In genomic region chr7:48099781-48100180, GRCh38 we compare ENCODE assay signal across 21 cellular contexts. TPM values are rescaled to one million over a fixed set of nuclear protein-coding genes. Genes with fewer than 3 reads are reported as not detected.
DNase-seq lines count a peak whose midpoint lies in the region; ATAC-seq and TF ChIP-seq lines count a peak whose summit lies in the region.
"Had no signal": no experiment of that assay in that cellular context is flagged by ENCODE, and none has a peak within 500 bp of the region (broad histone marks: within the 10 kb centered on the region; RNA-seq: fewer than 3 reads in every experiment).

No MANE protein-coding gene starts in this region.

- H3K36me3 ChIP-seq in CD4-positive, CD25-positive, alpha-beta regulatory T cell (ENCODE audit: control insufficient read depth, insufficient read depth, low read length): peaks cover 65% of the 10 kb centered on the region
- H3K36me3 ChIP-seq in psoas muscle (ENCODE audit: insufficient read depth in 1 of 2, low read depth in 1 of 2): peaks cover 19 to 69% of the 10 kb centered on the region in 2 donors
- H3K36me3 ChIP-seq: neural progenitor cell had no signal

- peak overlapping the region in 4 of 7 donors; percentile 1 to 82 (median 26) for H3K27ac Mint-ChIP-seq in CD14-positive monocyte
- H3K27ac Mint-ChIP-seq in CD4-positive, CD25-positive, alpha-beta regulatory T cell: peak overlapping the region; percentile 88 to 99 (median 93)
- peak overlapping the region; percentile 97 for H3K27ac Mint-ChIP-seq in activated T-helper 17 cell treated with anti-CD3 and anti-CD28 coated beads, Interleukin-2, amount 50 U/mL, for 72 hours
- H3K27ac Mint-ChIP-seq: neural progenitor cell; stimulated activated naive CD8-positive, alpha-beta T cell treated with anti-CD3 and anti-CD28 coated beads, Interleukin-15, amount 100 ng/mL, for 72 hours; WTC11 had no signal

- H3K27me3 ChIP-seq in CD4-positive, CD25-positive, alpha-beta regulatory T cell (ENCODE audit: control insufficient read depth, insufficient read depth, low read length): no peaks in the 10 kb centered on the region
- H3K27me3 ChIP-seq in psoas muscle (ENCODE audit: insufficient read depth in 3 of 3, low read length in 2 of 3): no peaks in the 10 kb centered on the region
- H3K27me3 ChIP-seq: neural progenitor cell, thyroid gland had no signal

- ATAC-seq in CD4-positive, CD25-positive, alpha-beta regulatory T cell (ENCODE audit: low read depth in 2 of 2): no peak
- no peak for ATAC-seq in activated T-helper 17 cell treated with anti-CD3 and anti-CD28 coated beads, Interleukin-2, amount 50 U/mL, for 72 hours (replicated peaks)
- no peak for ATAC-seq in psoas muscle
- ATAC-seq: lower lobe of right lung; mucosa of descending colon; sciatic nerve; stimulated activated naive CD8-positive, alpha-beta T cell treated with anti-CD3 and anti-CD28 coated beads, Interleukin-15, amount 100 ng/mL, for 72 hours; WTC11 had no signal

- H3K27ac ChIP-seq in CD4-positive, CD25-positive, alpha-beta regulatory T cell (ENCODE audit: insufficient read depth, low read length, poor library complexity, severe bottlenecking): peak overlapping the region; percentile 75
- no peak overlapping the region for H3K27ac ChIP-seq in psoas muscle
- H3K27ac ChIP-seq: coronary artery, lower lobe of right lung, neural progenitor cell, RWPE1, SK-N-MC, thyroid gland had no signal

- H3K9me3 Mint-ChIP-seq in CD14-positive monocyte: peaks cover 0 to 6% (median 2%) of the 10 kb centered on the region in 7 donors
- H3K9me3 Mint-ChIP-seq in CD4-positive, CD25-positive, alpha-beta regulatory T cell: peaks cover 0 to 2% (median 0%) of the 10 kb centered on the region in 7 donors
- no peaks in the 10 kb centered on the region for H3K9me3 Mint-ChIP-seq in activated T-helper 17 cell treated with anti-CD3 and anti-CD28 coated beads, Interleukin-2, amount 50 U/mL, for 72 hours
- H3K9me3 Mint-ChIP-seq: neural progenitor cell; stimulated activated naive CD8-positive, alpha-beta T cell treated with anti-CD3 and anti-CD28 coated beads, Interleukin-15, amount 100 ng/mL, for 72 hours; WTC11 had no signal

- intact Hi-C loops in CD14-positive monocyte (cut with micrococcal nuclease) (loop anchor here in 1 of 2 donors (10.0 kb wide), 1 partner anchor 525 kb away; no protein-coding TSS in a partner anchor), psoas muscle (cut with DNase I) (no loop called here)

- H3K4me1 Mint-ChIP-seq in CD14-positive monocyte: peaks cover 48% of the 10 kb centered on the region
- H3K4me1 Mint-ChIP-seq in CD4-positive, CD25-positive, alpha-beta regulatory T cell: peaks cover 35 to 78% (median 47%) of the 10 kb centered on the region in 4 donors
- peaks cover 39% of the 10 kb centered on the region for H3K4me1 Mint-ChIP-seq in activated T-helper 17 cell treated with anti-CD3 and anti-CD28 coated beads, Interleukin-2, amount 50 U/mL, for 72 hours
- H3K4me1 Mint-ChIP-seq: neural progenitor cell, WTC11 had no signal

- DNase-seq in CD14-positive monocyte (ENCODE audit: low spot score) (no peak), islet precursor cell (peak; percentile 23), NCI-H1105 (lab: John Stamatoyannopoulos, UW) (no peak), GF-D8 (lab: John Stamatoyannopoulos, UW) (no peak), psoas muscle (no peak)
- DNase-seq in CD4-positive, CD25-positive, alpha-beta regulatory T cell: no peak
- DNase-seq: amniotic stem cell; lower lobe of right lung; mucosa of descending colon; NCI-H1048; NCI-H1930; stimulated activated CD4-positive, alpha-beta T cell treated with anti-CD3 and anti-CD28 coated beads, Interleukin-15, amount 100 ng/mL, for 24 hours; stimulated activated naive CD8-positive, alpha-beta T cell treated with anti-CD3 and anti-CD28 coated beads, Interleukin-15, amount 100 ng/mL, for 72 hours; thyroid gland had no signal

- no peak overlapping the region for H3K4me3 Mint-ChIP-seq in CD14-positive monocyte
- H3K4me3 Mint-ChIP-seq in CD4-positive, CD25-positive, alpha-beta regulatory T cell: peak overlapping the region in 3 of 4 donors; percentile 12 to 89 (median 56)
- peak overlapping the region; percentile 81 for H3K4me3 Mint-ChIP-seq in activated T-helper 17 cell treated with anti-CD3 and anti-CD28 coated beads, Interleukin-2, amount 50 U/mL, for 72 hours
- H3K4me3 Mint-ChIP-seq: neural progenitor cell; stimulated activated naive CD8-positive, alpha-beta T cell treated with anti-CD3 and anti-CD28 coated beads, Interleukin-15, amount 100 ng/mL, for 72 hours; WTC11 had no signal

- peaks cover 65% of the 10 kb centered on the region for H3K4me1 ChIP-seq in CD4-positive, CD25-positive, alpha-beta regulatory T cell (ENCODE audit: control insufficient read depth, insufficient read depth, low read length, poor library complexity, severe bottlenecking)
- no peaks in the 10 kb centered on the region for H3K4me1 ChIP-seq in psoas muscle
- H3K4me1 ChIP-seq: neural progenitor cell had no signal

- 73 to 85% (median 81%) methylated on average over 3 of the region's 3 CpGs for WGBS in psoas muscle, 3 donors

- TF ChIP-seq CTCF in CD14-positive monocyte (IDR thresholded peaks at IDR 0.05) (no peak), psoas muscle (IDR thresholded peaks at IDR 0.05) (no peak)

- H3K36me3 Mint-ChIP-seq in CD14-positive monocyte: peaks cover 87 to 89% of the 10 kb centered on the region in 2 donors
- peaks cover 59% of the 10 kb centered on the region for H3K36me3 Mint-ChIP-seq in CD4-positive, CD25-positive, alpha-beta regulatory T cell
- H3K36me3 Mint-ChIP-seq in activated T-helper 17 cell treated with anti-CD3 and anti-CD28 coated beads, Interleukin-2, amount 50 U/mL, for 72 hours (ENCODE audit: low read depth): peaks cover 100% of the 10 kb centered on the region

- H3K4me3 ChIP-seq in CD4-positive, CD25-positive, alpha-beta regulatory T cell (ENCODE audit: low read depth, low read length): peak overlapping the region; percentile 82
- H3K4me3 ChIP-seq in psoas muscle: no peak overlapping the region
- H3K4me3 ChIP-seq: coronary artery, lower lobe of right lung, mucosa of descending colon, neural progenitor cell, SK-N-MC, thyroid gland had no signal

- peaks cover 0 to 1% (median 0%) of the 10 kb centered on the region in 3 donors for H3K27me3 Mint-ChIP-seq in CD14-positive monocyte (ENCODE audit: low read depth in 3 of 3)
- no peaks in the 10 kb centered on the region for H3K27me3 Mint-ChIP-seq in CD4-positive, CD25-positive, alpha-beta regulatory T cell
- H3K27me3 Mint-ChIP-seq in activated T-helper 17 cell treated with anti-CD3 and anti-CD28 coated beads, Interleukin-2, amount 50 U/mL, for 72 hours: no peaks in the 10 kb centered on the region
- H3K27me3 Mint-ChIP-seq: stimulated activated naive CD8-positive, alpha-beta T cell treated with anti-CD3 and anti-CD28 coated beads, Interleukin-15, amount 100 ng/mL, for 72 hours had no signal

- H3K9me3 ChIP-seq in CD4-positive, CD25-positive, alpha-beta regulatory T cell (ENCODE audit: control insufficient read depth in 2 of 2, low read length in 2 of 2): no peaks in the 10 kb centered on the region
- H3K9me3 ChIP-seq in psoas muscle: no peaks in the 10 kb centered on the region
- H3K9me3 ChIP-seq: lower lobe of right lung, mucosa of descending colon, thyroid gland had no signal

RNA-seq across cellular contexts. Expression of gene UPP1, which starts 10.7 kb away (rescaled TPM):
- polyA plus RNA-seq in CD14-positive monocyte: 100 to 1,000 TPM; 109 to 129 TPM
- 66.6 TPM for total RNA-seq in CD4-positive, CD25-positive, alpha-beta regulatory T cell
- 100 to 1,000 TPM in 3 of 4 donors, 10 to 100 TPM in 1; 98.1 to 123 (median 110) TPM for polyA plus RNA-seq in CD4-positive, CD25-positive, alpha-beta regulatory T cell
- 10 to 100 TPM; 69.1 to 83.9 TPM for total RNA-seq in activated T-helper 17 cell treated with anti-CD3 and anti-CD28 coated beads, Interleukin-2, amount 50 U/mL, for 72 hours
- total RNA-seq in psoas muscle: 10 to 100 TPM in 3 of 4 donors, 1 to 10 TPM in 1; 7.5 to 14.5 (median 12.6) TPM
- polyA plus RNA-seq in psoas muscle: 100 to 1,000 TPM in 1 of 3 donors, 10 to 100 TPM in 2; 10.3 to 250 (median 11.9) TPM

Comparison
In these comparisons a context has a peak if more than half of its experiments do, and no peak if none do; other contexts are left out.
1. H3K27ac Mint-ChIP-seq: peak in every context shown above with its lines; median percentile 97 in activated T-helper 17 cell treated with anti-CD3 and anti-CD28 coated beads, Interleukin-2, amount 50 U/mL, for 72 hours; 93 in CD4-positive, CD25-positive, alpha-beta regulatory T cell; 26 in CD14-positive monocyte.
2. H3K4me3 Mint-ChIP-seq: peak in CD4-positive, CD25-positive, alpha-beta regulatory T cell (3 of 4) and activated T-helper 17 cell treated with anti-CD3 and anti-CD28 coated beads, Interleukin-2, amount 50 U/mL, for 72 hours (single experiment); none in CD14-positive monocyte (0 of 2).